In the genomic region with DNA sequence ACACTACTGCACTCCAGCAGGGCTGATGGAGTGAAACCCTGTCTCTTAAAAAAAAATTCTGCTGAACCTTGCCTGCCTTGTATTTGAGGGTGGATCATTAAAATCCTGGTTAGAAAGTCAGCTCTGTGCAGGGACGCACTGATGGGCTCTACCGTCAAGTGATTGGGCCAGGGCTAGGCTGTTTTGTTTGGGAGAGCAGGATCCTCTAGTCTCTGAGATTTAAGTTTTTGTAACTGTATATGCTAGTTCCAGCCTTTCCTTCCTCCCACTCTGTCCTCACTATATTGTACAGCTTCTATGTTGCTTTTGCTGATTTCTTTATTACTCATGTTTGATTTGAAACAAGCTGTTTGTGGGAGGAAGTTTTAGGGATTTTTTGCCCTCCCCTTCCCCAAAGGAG, we compare ENCODE assay signal across 36 cellular contexts. TPM values are rescaled to one million over a fixed set of nuclear protein-coding genes. Genes with fewer than 3 reads are reported as not detected.
"Had no signal": no experiment of that assay in that cellular context is flagged by ENCODE, and none has a peak within 500 bp of the region (broad histone marks: within the 10 kb centered on the region; RNA-seq: fewer than 3 reads in every experiment).

No MANE protein-coding gene starts in this region.

- H3K9me2 ChIP-seq: SK-N-SH had no signal

- H3K27ac Mint-ChIP-seq: activated CD4-positive, alpha-beta T cell treated with anti-CD3 and anti-CD28 coated beads, Interleukin-2, amount 10 ng/mL, durations not matched to agents 7 days and 5 days; activated CD8-positive, alpha-beta T cell treated with anti-CD3 and anti-CD28 coated beads, Interleukin-2, amount 10 ng/mL, durations not matched to agents 7 days and 5 days; activated naive CD4-positive, alpha-beta T cell treated with anti-CD3 and anti-CD28 coated beads for 36 hours; activated naive CD4-positive, alpha-beta T cell treated with anti-CD3 and anti-CD28 coated beads, Interleukin-2, amount 50 U/mL, for 72 hours; activated T-helper 1 cell treated with anti-CD3 and anti-CD28 coated beads, Interleukin-12 subunit alpha, Interleukin-12 subunit beta, Interleukin-2, Interleukin-4 antibody, amounts not matched to agents 30 ng/mL and 10 ng/mL and 1 ng/mL, durations not matched to agents 14 hours and 24 hours and 36 hours; brain had no signal

- H3K36me3 Mint-ChIP-seq: activated naive CD4-positive, alpha-beta T cell treated with anti-CD3 and anti-CD28 coated beads, Interleukin-2, amount 50 U/mL, for 72 hours; brain had no signal

- H3K9me3 Mint-ChIP-seq: activated CD4-positive, alpha-beta T cell treated with anti-CD3 and anti-CD28 coated beads, Interleukin-2, amount 10 ng/mL, durations not matched to agents 7 days and 5 days; activated naive CD4-positive, alpha-beta T cell treated with anti-CD3 and anti-CD28 coated beads for 36 hours; activated naive CD4-positive, alpha-beta T cell treated with anti-CD3 and anti-CD28 coated beads, Interleukin-2, amount 50 U/mL, for 72 hours; activated T-cell treated with anti-CD3 and anti-CD28 coated beads, Interleukin-2, amount 50 U/mL, for 4 hours; activated T-helper 1 cell treated with anti-CD3 and anti-CD28 coated beads, Interleukin-12 subunit alpha, Interleukin-12 subunit beta, Interleukin-2, Interleukin-4 antibody, amounts not matched to agents 30 ng/mL and 10 ng/mL and 1 ng/mL, durations not matched to agents 14 hours and 24 hours and 36 hours had no signal

- H3K27ac ChIP-seq: adrenal gland, SJSA1, VCaP had no signal

- H3K36me3 ChIP-seq: adrenal gland, MG63, SJSA1 had no signal

- ATAC-seq: activated CD8-positive, alpha-beta T cell treated with anti-CD3 and anti-CD28 coated beads, Interleukin-2, amount 10 ng/mL, durations not matched to agents 7 days and 5 days; activated naive CD4-positive, alpha-beta T cell treated with anti-CD3 and anti-CD28 coated beads, Interleukin-2, amount 50 U/mL, for 72 hours; activated T-cell treated with anti-CD3 and anti-CD28 coated beads, Interleukin-2, amount 50 U/mL, for 4 hours; Panc1 had no signal

- H3K4me3 Mint-ChIP-seq: activated CD4-positive, alpha-beta T cell treated with anti-CD3 and anti-CD28 coated beads, Interleukin-2, amount 10 ng/mL, durations not matched to agents 7 days and 5 days; activated CD8-positive, alpha-beta T cell treated with anti-CD3 and anti-CD28 coated beads, Interleukin-2, amount 10 ng/mL, durations not matched to agents 7 days and 5 days; activated naive CD4-positive, alpha-beta T cell treated with anti-CD3 and anti-CD28 coated beads for 36 hours; activated T-cell treated with anti-CD3 and anti-CD28 coated beads, Interleukin-2, amount 50 U/mL, for 4 hours; activated T-helper 1 cell treated with anti-CD3 and anti-CD28 coated beads, Interleukin-12 subunit alpha, Interleukin-12 subunit beta, Interleukin-2, Interleukin-4 antibody, amounts not matched to agents 30 ng/mL and 10 ng/mL and 1 ng/mL, durations not matched to agents 14 hours and 24 hours and 36 hours; brain had no signal

- H3K4me1 Mint-ChIP-seq: activated CD4-positive, alpha-beta T cell treated with anti-CD3 and anti-CD28 coated beads, Interleukin-2, amount 10 ng/mL, durations not matched to agents 7 days and 5 days had no signal

- DNase-seq: activated CD4-positive, alpha-beta T cell treated with anti-CD3 and anti-CD28 coated beads for 1 hour; activated CD4-positive, alpha-beta T cell treated with anti-CD3 and anti-CD28 coated beads, Interleukin-2, amount 10 ng/mL, durations not matched to agents 7 days and 5 days; activated CD4-positive, alpha-beta T cell treated with anti-CD3 and anti-CD28 coated beads, Interleukin-2, amount 50 U/mL, for 48 hours; activated CD4-positive, CD25-positive, alpha-beta regulatory T cell; activated CD8-positive, alpha-beta memory T cell treated with anti-CD3 and anti-CD28 coated beads, Interleukin-2, amount 50 U/mL, for 4 hours; activated CD8-positive, alpha-beta T cell treated with anti-CD3 and anti-CD28 coated beads, Interleukin-2, amount 10 ng/mL, durations not matched to agents 7 days and 5 days; activated gamma-delta T cell treated with Interleukin-2 at 50 U/mL for 16 hours; activated naive CD4-positive, alpha-beta T cell treated with anti-CD3 and anti-CD28 coated beads for 36 hours; activated T-cell treated with anti-CD3 and anti-CD28 coated beads for 4 hours; activated T-cell treated with anti-CD3 and anti-CD28 coated beads, Interleukin-2, amount 50 U/mL, for 4 hours; adrenal gland; caudate nucleus; Kasumi-1; KG1; MG63; NCI-H1048; NCI-H1105 treated with DMSO at 0.1 percent for 48 hours; NCI-H1436 treated with DMSO at 0.1 percent for 48 hours; NCI-H1694 treated with DMSO at 0.1 percent for 48 hours; NCI-H2029; NCI-H345; NCI-H524 treated with DMSO at 0.1 percent for 48 hours; SHP77; SK-N-SH; T-helper 2 cell; T-helper 9 cell had no signal

- FAIRE-seq: astrocyte, bronchial epithelial cell had no signal

- H3K27me3 ChIP-seq: adrenal gland, MG63, SJSA1 had no signal

- H3K4me2 ChIP-seq: SK-N-SH had no signal

- H3K4me3 ChIP-seq: adrenal gland, MG63, SJSA1 had no signal

- H3K9ac ChIP-seq: SK-N-SH had no signal

- H3K9me3 ChIP-seq: adrenal gland, MG63, SJSA1, SK-N-SH had no signal

- H3K4me1 ChIP-seq: adrenal gland, SJSA1 had no signal

RNA-seq across cellular contexts. Expression of gene DDX4, which starts 11.5 kb away (rescaled TPM):
- total RNA-seq: activated naive CD4-positive, alpha-beta T cell treated with anti-CD3 and anti-CD28 coated beads, Interleukin-2, amount 50 U/mL, for 72 hours; activated T-helper 1 cell treated with anti-CD3 and anti-CD28 coated beads, Interleukin-12 subunit alpha, Interleukin-12 subunit beta, Interleukin-2, Interleukin-4 antibody, amounts not matched to agents 30 ng/mL and 10 ng/mL and 1 ng/mL, durations not matched to agents 14 hours and 24 hours and 36 hours; adrenal gland; astrocyte; NCI-H460; RPMI7951; SJSA1 had no signal
- polyA plus RNA-seq: adrenal gland, SK-N-SH had no signal
